8 cellular contexts compared by ENCODE assay signal in the genomic region with DNA sequence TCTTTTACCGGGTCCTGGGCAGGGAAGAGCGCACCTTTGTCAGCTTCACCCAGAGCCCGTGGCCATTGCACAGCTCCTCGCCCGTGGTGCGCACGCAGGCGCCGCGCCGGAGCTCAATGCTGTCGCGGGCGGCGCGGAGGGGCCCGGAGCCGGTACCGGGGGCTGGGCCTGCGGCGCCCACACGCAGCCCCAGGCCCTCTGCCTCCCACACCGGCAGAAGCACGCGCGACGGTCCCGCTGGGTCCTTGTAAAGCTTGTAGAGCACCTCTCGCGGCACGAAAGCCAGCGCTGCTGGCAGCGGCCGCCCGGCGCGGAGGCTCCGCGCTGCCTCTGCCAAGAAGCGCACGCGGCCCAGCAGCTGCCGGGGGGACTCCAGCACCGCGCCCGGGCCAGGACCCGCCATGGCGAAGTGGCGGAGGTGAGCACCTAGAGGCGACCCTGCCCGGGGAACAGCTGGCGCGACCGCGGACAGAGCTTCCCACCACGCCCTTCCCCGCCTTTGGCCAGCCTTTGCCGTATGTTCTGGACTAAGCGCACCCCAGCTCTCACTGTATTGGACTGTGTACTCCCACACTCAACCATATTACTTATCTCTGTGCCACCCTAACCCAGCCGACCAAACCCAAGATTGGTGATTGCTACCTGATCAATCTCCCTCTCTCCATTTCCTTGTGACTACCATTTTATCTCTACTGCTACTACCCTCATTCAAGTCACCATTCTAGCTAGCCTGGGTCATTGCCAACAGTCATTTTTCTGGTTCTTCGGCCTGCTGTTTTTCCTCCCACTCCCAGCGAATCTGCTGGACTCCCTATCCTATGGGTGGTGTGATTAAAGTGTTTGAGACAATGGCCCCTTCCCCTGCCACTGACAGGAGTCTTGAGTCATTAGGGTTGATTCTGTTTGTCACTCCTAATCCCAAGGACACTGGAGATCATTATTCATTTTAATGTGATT. TPM values are rescaled to one million over a fixed set of nuclear protein-coding genes. Genes with fewer than 3 reads are reported as not detected.
DNase-seq lines count a peak whose midpoint lies in the region; ATAC-seq and TF ChIP-seq lines count a peak whose summit lies in the region.

Gene HECTD3, minus strand, starts transcription at position 470 of the 957 bp plus-strand sequence. Its CDS starts 67 bp downstream, at position 403.

- no peaks in the 10 kb centered on the region for H3K9me3 Mint-ChIP-seq in activated CD4-positive, alpha-beta T cell treated with anti-CD3 and anti-CD28 coated beads, Interleukin-2, amount 10 ng/mL, durations not matched to agents 7 days and 5 days
- H3K9me3 Mint-ChIP-seq in dendritic cell treated with granulocyte-macrophage colony-stimulating factor and Interleukin-4, amounts not matched to agents 40 ng/mL and 50 ng/mL, for 4 days, result no peaks in the 10 kb centered on the region

- intact Hi-C loops in dendritic cell treated with granulocyte-macrophage colony-stimulating factor and Interleukin-4, amounts not matched to agents 40 ng/mL and 50 ng/mL, for 4 days (cut with micrococcal nuclease), result loop anchor here (5.0 kb wide), 3 partner anchors 234 to 481 kb away; partner anchors contain the start of genes RNU5D-1, RPS8 and TESK2
- intact Hi-C loops in left lung (cut with DNase I), result loop anchor here in 1 of 2 donors (5.0 to 10.0 kb wide), 2 partner anchors 291 to 484 kb away; partner anchors contain the start of gene TESK2

- peaks cover 29% of the 10 kb centered on the region for H3K36me3 Mint-ChIP-seq in activated CD4-positive, alpha-beta T cell treated with anti-CD3 and anti-CD28 coated beads, Interleukin-2, amount 10 ng/mL, durations not matched to agents 7 days and 5 days (ENCODE audit: low read depth)
- H3K36me3 Mint-ChIP-seq in dendritic cell treated with granulocyte-macrophage colony-stimulating factor and Interleukin-4, amounts not matched to agents 40 ng/mL and 50 ng/mL, for 4 days (ENCODE audit: low read depth), result peaks cover 76% of the 10 kb centered on the region

- peak; percentile 71 for TF ChIP-seq POLR2A in GM19193 (IDR thresholded peaks at IDR 0.05; ENCODE audit: extremely low read depth, insufficient read depth, insufficient read length)

- ATAC-seq in HG03439 (IDR thresholded peaks at IDR 0.05; ENCODE audit: unreplicated experiment) (peak; percentile 62), left lung (peak; percentile 90)

- POLR2A ChIA-PET in BJ (lab: Charles Lee), result interaction anchor here (0.5 to 2.5 kb wide), 7 partner anchors 127 to 576 kb away, joined by 3 to 12 read pairs (median 4); partner anchors contain the start of genes MUTYH, PLK3 and TOE1
- POLR2A ChIA-PET in activated CD4-positive, alpha-beta T cell treated with anti-CD3 and anti-CD28 coated beads, Interleukin-2, amount 10 ng/mL, durations not matched to agents 7 days and 5 days (lab: Charles Lee), result interaction anchor here (0.6 to 3.1 kb wide), 9 partner anchors 25 to 320 kb away, joined by 3 to 13 read pairs (median 4); partner anchors contain the start of genes EIF2B3 and PLK3

- peak within 1 kb of the TSS; percentile 79 for H3K4me3 Mint-ChIP-seq in activated CD4-positive, alpha-beta T cell treated with anti-CD3 and anti-CD28 coated beads, Interleukin-2, amount 10 ng/mL, durations not matched to agents 7 days and 5 days
- peak within 1 kb of the TSS; percentile 88 for H3K4me3 Mint-ChIP-seq in dendritic cell treated with granulocyte-macrophage colony-stimulating factor and Interleukin-4, amounts not matched to agents 40 ng/mL and 50 ng/mL, for 4 days

- H3K4me3 ChIP-seq in BJ (ENCODE audit: low read depth, low read length) (peak within 1 kb of the TSS; percentile 86), left lung (peak within 1 kb of the TSS; percentile 79 to 86)

- peak within 1 kb of the TSS; percentile 87 to 88 for H3K27ac ChIP-seq in left lung

- peaks cover 29% of the 10 kb centered on the region for H3K36me3 ChIP-seq in BJ (ENCODE audit: control insufficient read depth, insufficient read depth, low read length)
- peaks cover 0 to 56% of the 10 kb centered on the region in 2 donors for H3K36me3 ChIP-seq in left lung

- DNase-seq in BJ (ENCODE audit: low read depth) (no peak), NCI-H526 (lab: John Stamatoyannopoulos, UW) (peak; percentile 78 to 95), left lung (peak; percentile 86 to 94)
- DNase-seq in activated CD4-positive, alpha-beta T cell treated with anti-CD3 and anti-CD28 coated beads, Interleukin-2, amount 10 ng/mL, durations not matched to agents 7 days and 5 days, result peak; percentile 73
- peak; percentile 52 to 54 for DNase-seq in stimulated activated CD4-positive, alpha-beta T cell treated with anti-CD3 and anti-CD28 coated beads, Interleukin-2, amount 100 ng/mL, for 48 hours

- H3K27me3 Mint-ChIP-seq in activated CD4-positive, alpha-beta T cell treated with anti-CD3 and anti-CD28 coated beads, Interleukin-2, amount 10 ng/mL, durations not matched to agents 7 days and 5 days, result no peaks in the 10 kb centered on the region
- no peaks in the 10 kb centered on the region for H3K27me3 Mint-ChIP-seq in dendritic cell treated with granulocyte-macrophage colony-stimulating factor and Interleukin-4, amounts not matched to agents 40 ng/mL and 50 ng/mL, for 4 days

- H3K27ac Mint-ChIP-seq in activated CD4-positive, alpha-beta T cell treated with anti-CD3 and anti-CD28 coated beads, Interleukin-2, amount 10 ng/mL, durations not matched to agents 7 days and 5 days, result peak within 1 kb of the TSS; percentile 92
- peak within 1 kb of the TSS; percentile 86 for H3K27ac Mint-ChIP-seq in dendritic cell treated with granulocyte-macrophage colony-stimulating factor and Interleukin-4, amounts not matched to agents 40 ng/mL and 50 ng/mL, for 4 days

- no peaks in the 10 kb centered on the region for H3K27me3 ChIP-seq in BJ (ENCODE audit: control insufficient read depth, insufficient read depth, low read length)
- H3K27me3 ChIP-seq in left lung, result no peaks in the 10 kb centered on the region

- peaks cover 43% of the 10 kb centered on the region for H3K4me1 Mint-ChIP-seq in activated CD4-positive, alpha-beta T cell treated with anti-CD3 and anti-CD28 coated beads, Interleukin-2, amount 10 ng/mL, durations not matched to agents 7 days and 5 days
- peaks cover 55% of the 10 kb centered on the region for H3K4me1 Mint-ChIP-seq in dendritic cell treated with granulocyte-macrophage colony-stimulating factor and Interleukin-4, amounts not matched to agents 40 ng/mL and 50 ng/mL, for 4 days (ENCODE audit: low read depth)

- TF ChIP-seq CTCF in BJ (IDR thresholded peaks at IDR 0.05; ENCODE audit: insufficient read depth, low read depth, low read length) (no peak), left lung (IDR thresholded peaks at IDR 0.05) (no peak)

- CTCF ChIA-PET in BJ (lab: Yijun Ruan, JAX), result interaction anchor here (0.8 to 5.4 kb wide), 18 partner anchors 7 to 482 kb away, joined by 3 to 154 read pairs (median 5); partner anchors contain the start of genes BEST4, BTBD19, EIF2B3 and PLK3
- CTCF ChIA-PET in activated CD4-positive, alpha-beta T cell treated with anti-CD3 and anti-CD28 coated beads, Interleukin-2, amount 10 ng/mL, durations not matched to agents 7 days and 5 days (lab: Charles Lee), result interaction anchor here (0.7 to 6.5 kb wide), 16 partner anchors 9 to 481 kb away, joined by 3 to 86 read pairs (median 4); partner anchors contain the start of genes EIF2B3, PLK3, RNU5D-1 and RPS8

- no peaks in the 10 kb centered on the region for H3K9me3 ChIP-seq in left lung

- peaks cover 18 to 52% of the 10 kb centered on the region in 2 donors for H3K4me1 ChIP-seq in left lung

RNA-seq across cellular contexts. Expression of gene HECTD3, which starts in this region (rescaled TPM):
- 27.7 and 36.7 TPM in 2 replicates for polyA plus RNA-seq in BJ (2011; rRNA removed)
- 21.5 and 30.3 TPM in 2 replicates for polyA minus RNA-seq in BJ (2011; rRNA and poly(A)+ RNA removed)
- total RNA-seq in activated CD4-positive, alpha-beta T cell treated with anti-CD3 and anti-CD28 coated beads, Interleukin-2, amount 10 ng/mL, durations not matched to agents 7 days and 5 days, result 10 to 100 TPM; 38.7 to 42.3 TPM
- total RNA-seq in left lung, result 10 to 100 TPM; 40.9 to 44.6 TPM
